ENCODE assay signal across 8 cellular contexts in the genomic region with DNA sequence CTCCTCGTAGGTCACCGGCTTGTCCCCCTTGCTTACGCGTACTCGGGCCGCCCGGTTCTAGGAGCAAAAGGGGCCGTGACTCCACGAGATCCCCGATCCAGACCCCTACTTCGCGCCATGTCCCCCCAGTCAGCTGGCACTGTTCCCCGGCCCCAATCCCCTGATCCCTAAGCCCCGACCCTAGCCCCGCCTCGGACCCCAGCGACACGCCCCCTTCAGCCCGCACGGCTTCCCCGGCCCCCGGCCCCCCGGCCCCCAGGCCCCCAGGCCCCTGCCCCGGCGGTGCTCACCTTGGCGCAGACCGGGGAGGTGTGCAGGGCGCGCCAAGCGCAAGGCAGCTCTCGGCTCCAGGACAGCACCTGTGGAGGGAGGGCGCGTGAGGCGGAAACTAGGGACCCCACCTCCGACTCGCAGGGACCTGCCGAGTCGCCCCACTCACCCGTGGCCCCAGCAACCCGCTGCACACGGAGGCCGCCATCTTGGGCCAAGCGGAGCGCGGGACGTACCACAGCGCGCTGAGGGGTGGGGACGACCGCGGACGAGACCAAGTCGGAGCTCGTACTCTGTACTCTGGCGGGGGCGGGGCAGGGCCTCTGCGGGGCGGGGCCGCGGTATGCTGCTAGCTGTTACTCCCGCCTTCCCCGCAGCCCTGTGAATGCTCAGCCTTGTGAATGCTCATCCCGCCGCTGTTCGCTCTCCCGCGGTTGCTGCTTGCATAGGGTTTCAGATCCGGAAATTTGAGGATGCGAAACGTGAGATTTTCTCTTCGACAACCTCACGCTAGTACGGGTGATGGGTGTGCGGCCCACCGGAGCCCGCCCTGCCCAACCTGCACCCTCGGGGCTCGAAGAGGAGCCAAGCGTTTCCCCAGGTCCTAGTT. TPM values are rescaled to one million over a fixed set of nuclear protein-coding genes. Genes with fewer than 3 reads are reported as not detected.
A peak's percentile ranks its signal among the peaks of the same experiment; 100 is the strongest.
DNase-seq lines count a peak whose midpoint lies in the region; ATAC-seq and TF ChIP-seq lines count a peak whose summit lies in the region.

A gene (minus strand): TSS at position 500 of the 880 bp plus-strand sequence. CDS start 22 bp downstream, at position 478.

- peak within 1 kb of the TSS; percentile 99 for H3K27ac ChIP-seq in angular gyrus (ENCODE audit: low read depth, low read length)
- H3K27ac ChIP-seq in prostate gland = peak within 1 kb of the TSS; percentile 78 to 86

- ATAC-seq in GM18502 (IDR thresholded peaks at IDR 0.05; ENCODE audit: poor library complexity, unreplicated experiment) (peak; percentile 95), HG02943 (IDR thresholded peaks at IDR 0.05; ENCODE audit: low read depth, unreplicated experiment) (peak; percentile 88), left ventricle myocardium superior (peak; percentile 97)

- peak; percentile 57 for DNase-seq in NCI-H187 treated with DMSO at 0.1 percent for 48 hours (lab: John Stamatoyannopoulos, UW)
- DNase-seq in T-helper 2 cell = peak; percentile 84 to 96 (median 94)
- peak; percentile 96 for DNase-seq in left ventricle myocardium superior
- peak; percentile 94 for DNase-seq in prostate gland (ENCODE audit: low spot score)
- peak; percentile 96 for DNase-seq in ureter (ENCODE audit: low spot score)

- under 1% methylated on average over 78 of the region's 79 CpGs for WGBS in prostate gland

- no peaks in the 10 kb centered on the region for H3K4me1 ChIP-seq in prostate gland (replicated peaks)

- H3K4me3 ChIP-seq in prostate gland = peak within 1 kb of the TSS; percentile 88 to 94

- intact Hi-C loops in left ventricle myocardium superior (cut with micrococcal nuclease) = no loop called here
- intact Hi-C loops in prostate gland (cut with DNase I) = no loop called here

- H3K36me3 ChIP-seq in prostate gland = no peaks in the 10 kb centered on the region

- TF ChIP-seq CTCF in prostate gland (IDR thresholded peaks at IDR 0.05) = no peak

- TF ChIP-seq POLR2A in prostate gland (IDR thresholded peaks at IDR 0.05) = peak; percentile 57

- no peaks in the 10 kb centered on the region for H3K27me3 ChIP-seq in prostate gland (replicated peaks; ENCODE audit: insufficient read depth)

- H3K9me3 ChIP-seq in prostate gland = no peaks in the 10 kb centered on the region

RNA-seq across cellular contexts. Expression of the gene that starts here (rescaled TPM):
- total RNA-seq in left ventricle myocardium superior (200 TPM), prostate gland (100 to 1,000 TPM in 1 of 2 donors, 10 to 100 TPM in 1; 92.7 to 131 TPM), ureter (66.7 TPM)

Comparison
In these comparisons a context has a peak if more than half of its experiments do, and no peak if none do; other contexts are left out.
1. Peak in every context shown above with its lines: DNase-seq, ATAC-seq, H3K4me3 ChIP-seq and H3K27ac ChIP-seq.